ENCODE assay signal across 26 cellular contexts in the genomic region with DNA sequence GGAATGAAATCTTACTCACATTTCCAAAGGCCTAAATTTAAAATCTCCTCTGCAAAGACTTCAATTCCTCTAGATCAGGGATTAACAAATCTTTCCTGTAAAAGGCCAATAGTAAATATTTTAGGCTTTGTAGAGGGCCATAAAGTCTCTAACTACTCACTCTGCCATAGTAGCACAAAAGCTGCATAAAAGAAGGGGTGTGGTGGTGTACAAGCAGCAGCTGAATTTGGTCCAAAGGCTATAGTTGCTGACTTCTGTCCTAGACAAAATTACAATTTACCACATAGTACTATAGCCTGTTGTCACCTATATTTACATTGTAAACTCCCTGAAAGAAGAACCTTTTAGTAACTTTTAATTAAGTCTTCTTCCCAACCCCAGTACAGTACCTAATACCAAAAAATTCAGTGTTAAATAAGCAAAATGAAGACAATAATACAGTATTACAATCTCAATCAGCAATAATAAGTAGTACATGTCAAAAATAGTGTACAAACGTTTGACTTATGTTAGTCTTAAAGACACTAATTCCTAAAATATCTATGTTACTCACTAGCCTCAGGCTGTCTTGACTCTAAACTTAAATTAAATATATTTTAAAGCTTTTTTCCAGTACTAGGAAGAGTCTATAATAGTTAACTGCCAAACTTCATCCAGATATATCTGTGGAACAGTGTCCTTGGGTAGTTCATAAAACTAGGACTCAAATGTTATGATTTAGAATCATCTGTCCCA.
"Had no signal": no experiment of that assay in that cellular context is flagged by ENCODE, and none has a peak within 500 bp of the region (broad histone marks: within the 10 kb centered on the region; RNA-seq: fewer than 3 reads in every experiment).

No MANE protein-coding gene starts in this region.

- DNase-seq: activated CD4-positive, alpha-beta T cell treated with anti-CD3 and anti-CD28 coated beads, Interleukin-2, amount 10 ng/mL, durations not matched to agents 7 days and 5 days; activated CD4-positive, CD25-positive, alpha-beta regulatory T cell treated with anti-CD3 and anti-CD28 coated beads, Interleukin-2, amount 50 U/mL, for 72 hours; activated CD8-positive, alpha-beta memory T cell treated with anti-CD3 and anti-CD28 coated beads, Interleukin-2, amount 10 ng/mL, durations not matched to agents 7 days and 5 days; activated CD8-positive, alpha-beta T cell treated with anti-CD3 and anti-CD28 coated beads for 36 hours; activated gamma-delta T cell; activated naive CD4-positive, alpha-beta T cell treated with anti-CD3 and anti-CD28 coated beads, Interleukin-2, amount 50 U/mL, for 16 hours; activated naive CD8-positive, alpha-beta T cell treated with anti-CD3 and anti-CD28 coated beads, Interleukin-2, amount 50 U/mL, for 24 hours; activated T-cell treated with anti-CD3 and anti-CD28 coated beads for 4 hours; cortex of kidney; effector CD4-positive, alpha-beta T cell; erythroblast; immature natural killer cell; left lung; naive thymus-derived CD8-positive, alpha-beta T cell; small intestine; stimulated activated CD4-positive, alpha-beta T cell treated with anti-CD3 and anti-CD28 coated beads, Interleukin-4, amount 100 ng/mL, for 1 hour; stimulated activated naive CD4-positive, alpha-beta T cell; T-cell; upper lobe of left lung; WERI-Rb-1 had no signal

- H3K4me1 ChIP-seq: ascending aorta, breast epithelium had no signal

- H3K27ac ChIP-seq: ascending aorta, breast epithelium, left lung, neural progenitor cell, thoracic aorta, upper lobe of left lung, WERI-Rb-1 had no signal

- H3K9me3 ChIP-seq: ascending aorta, breast epithelium, left lung, thoracic aorta, upper lobe of left lung had no signal

- H2AFZ ChIP-seq: neural progenitor cell had no signal

- H3K36me3 ChIP-seq: breast epithelium had no signal

- H3K27me3 Mint-ChIP-seq: activated CD4-positive, alpha-beta T cell treated with anti-CD3 and anti-CD28 coated beads, Interleukin-2, amount 10 ng/mL, durations not matched to agents 7 days and 5 days; activated CD8-positive, alpha-beta memory T cell treated with anti-CD3 and anti-CD28 coated beads, Interleukin-2, amount 10 ng/mL, durations not matched to agents 7 days and 5 days; activated CD8-positive, alpha-beta T cell treated with anti-CD3 and anti-CD28 coated beads for 36 hours; activated naive CD8-positive, alpha-beta T cell treated with anti-CD3 and anti-CD28 coated beads, Interleukin-2, amount 50 U/mL, for 24 hours; naive thymus-derived CD8-positive, alpha-beta T cell; T-cell had no signal

- H3K9ac ChIP-seq: neural progenitor cell had no signal

- H3K9me3 Mint-ChIP-seq: activated CD4-positive, alpha-beta T cell treated with anti-CD3 and anti-CD28 coated beads, Interleukin-2, amount 10 ng/mL, durations not matched to agents 7 days and 5 days; activated CD8-positive, alpha-beta T cell treated with anti-CD3 and anti-CD28 coated beads for 36 hours; activated naive CD8-positive, alpha-beta T cell treated with anti-CD3 and anti-CD28 coated beads, Interleukin-2, amount 50 U/mL, for 24 hours; immature natural killer cell; naive thymus-derived CD8-positive, alpha-beta T cell; neural progenitor cell; T-cell had no signal

- H3K4me3 Mint-ChIP-seq: activated CD4-positive, alpha-beta T cell treated with anti-CD3 and anti-CD28 coated beads, Interleukin-2, amount 10 ng/mL, durations not matched to agents 7 days and 5 days; activated CD8-positive, alpha-beta memory T cell treated with anti-CD3 and anti-CD28 coated beads, Interleukin-2, amount 10 ng/mL, durations not matched to agents 7 days and 5 days; activated CD8-positive, alpha-beta T cell treated with anti-CD3 and anti-CD28 coated beads for 36 hours; activated naive CD8-positive, alpha-beta T cell treated with anti-CD3 and anti-CD28 coated beads, Interleukin-2, amount 50 U/mL, for 24 hours; immature natural killer cell; naive thymus-derived CD8-positive, alpha-beta T cell; neural progenitor cell; T-cell had no signal

- H3K4me3 ChIP-seq: ascending aorta, breast epithelium, left lung, lung, neural progenitor cell, thoracic aorta, upper lobe of left lung had no signal

- H3K27ac Mint-ChIP-seq: activated CD4-positive, alpha-beta T cell treated with anti-CD3 and anti-CD28 coated beads, Interleukin-2, amount 10 ng/mL, durations not matched to agents 7 days and 5 days; activated CD8-positive, alpha-beta memory T cell treated with anti-CD3 and anti-CD28 coated beads, Interleukin-2, amount 10 ng/mL, durations not matched to agents 7 days and 5 days; activated CD8-positive, alpha-beta T cell treated with anti-CD3 and anti-CD28 coated beads for 36 hours; activated naive CD8-positive, alpha-beta T cell treated with anti-CD3 and anti-CD28 coated beads, Interleukin-2, amount 50 U/mL, for 24 hours; immature natural killer cell; naive thymus-derived CD8-positive, alpha-beta T cell; neural progenitor cell; T-cell had no signal

- ATAC-seq: activated CD8-positive, alpha-beta memory T cell treated with anti-CD3 and anti-CD28 coated beads, Interleukin-2, amount 10 ng/mL, durations not matched to agents 7 days and 5 days; activated CD8-positive, alpha-beta T cell treated with anti-CD3 and anti-CD28 coated beads for 36 hours; activated naive CD8-positive, alpha-beta T cell treated with anti-CD3 and anti-CD28 coated beads, Interleukin-2, amount 50 U/mL, for 24 hours; left lung; naive thymus-derived CD8-positive, alpha-beta T cell; sciatic nerve; T-cell had no signal

- H3K4me1 Mint-ChIP-seq: immature natural killer cell had no signal

- H3K4me2 ChIP-seq: neural progenitor cell had no signal

- H3K27me3 ChIP-seq: ascending aorta, breast epithelium, left lung, neural progenitor cell, upper lobe of left lung had no signal
